30 cellular contexts compared by ENCODE assay signal in the genomic region with DNA sequence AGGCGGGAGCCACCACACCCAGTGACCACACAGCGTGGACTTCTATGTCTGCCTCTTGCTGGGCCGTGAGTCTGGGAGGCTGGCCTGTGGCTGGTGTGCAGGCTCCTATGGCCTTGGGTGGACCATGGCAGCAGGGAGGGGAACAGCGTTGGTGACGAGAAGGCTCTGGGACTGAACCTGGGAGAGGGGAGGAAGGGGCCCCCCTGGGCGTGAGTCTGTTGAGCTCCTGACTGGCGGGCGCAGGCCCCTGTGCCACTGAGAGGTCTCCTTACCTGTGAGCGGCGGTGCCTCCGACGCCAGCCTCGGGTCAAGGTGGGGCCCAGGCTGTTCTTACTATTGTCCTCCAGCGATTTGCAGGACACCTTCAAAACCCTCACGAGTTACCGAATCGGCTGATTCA. TPM values are rescaled to one million over a fixed set of nuclear protein-coding genes. Genes with fewer than 3 reads are reported as not detected.
"Had no signal": no experiment of that assay in that cellular context is flagged by ENCODE, and none has a peak within 500 bp of the region (broad histone marks: within the 10 kb centered on the region; RNA-seq: fewer than 3 reads in every experiment).

No MANE protein-coding gene starts in this region.

- H3K4me3 Mint-ChIP-seq: activated CD4-positive, alpha-beta memory T cell treated with anti-CD3 and anti-CD28 coated beads for 36 hours; activated CD4-positive, alpha-beta T cell treated with anti-CD3 and anti-CD28 coated beads, Interleukin-2, amount 10 ng/mL, durations not matched to agents 7 days and 5 days; activated naive CD4-positive, alpha-beta T cell treated with anti-CD3 and anti-CD28 coated beads for 36 hours; activated naive CD8-positive, alpha-beta T cell; activated T-helper 17 cell treated with anti-CD3 and anti-CD28 coated beads, Interleukin-2, amount 50 U/mL, for 72 hours; T-helper 1 cell treated with Interleukin-12 subunit alpha and Interleukin-12 subunit beta and Interleukin-4 antibody, amounts not matched to agents 30 μg/mL and 1 μg/mL, for 36 hours had no signal

- H3K27ac Mint-ChIP-seq: activated CD4-positive, alpha-beta memory T cell treated with anti-CD3 and anti-CD28 coated beads for 36 hours; activated CD4-positive, alpha-beta T cell treated with anti-CD3 and anti-CD28 coated beads, Interleukin-2, amount 10 ng/mL, durations not matched to agents 7 days and 5 days; activated naive CD4-positive, alpha-beta T cell treated with anti-CD3 and anti-CD28 coated beads for 36 hours; activated naive CD8-positive, alpha-beta T cell; activated T-helper 17 cell treated with anti-CD3 and anti-CD28 coated beads, Interleukin-2, amount 50 U/mL, for 72 hours; T-helper 1 cell treated with Interleukin-12 subunit alpha and Interleukin-12 subunit beta and Interleukin-4 antibody, amounts not matched to agents 30 μg/mL and 1 μg/mL, for 36 hours had no signal

- H3K4me1 ChIP-seq: Peyer's patch had no signal

- H3K27ac ChIP-seq: brain microvascular endothelial cell, cardiac muscle cell, Peyer's patch, RWPE1 had no signal

- ATAC-seq: activated T-helper 17 cell treated with anti-CD3 and anti-CD28 coated beads, Interleukin-2, amount 50 U/mL, for 72 hours had no signal

- H3K9me3 Mint-ChIP-seq: activated CD4-positive, alpha-beta memory T cell treated with anti-CD3 and anti-CD28 coated beads for 36 hours; activated CD4-positive, alpha-beta T cell treated with anti-CD3 and anti-CD28 coated beads, Interleukin-2, amount 10 ng/mL, durations not matched to agents 7 days and 5 days; activated naive CD4-positive, alpha-beta T cell treated with anti-CD3 and anti-CD28 coated beads for 36 hours; activated T-helper 17 cell treated with anti-CD3 and anti-CD28 coated beads, Interleukin-2, amount 50 U/mL, for 72 hours; T-helper 1 cell treated with Interleukin-12 subunit alpha and Interleukin-12 subunit beta and Interleukin-4 antibody, amounts not matched to agents 30 μg/mL and 1 μg/mL, for 36 hours had no signal

- DNase-seq: activated CD4-positive, alpha-beta memory T cell treated with anti-CD3 and anti-CD28 coated beads for 36 hours; activated CD4-positive, alpha-beta T cell treated with anti-CD3 and anti-CD28 coated beads, Interleukin-2, amount 10 ng/mL, durations not matched to agents 7 days and 5 days; activated CD4-positive, CD25-positive, alpha-beta regulatory T cell; activated CD8-positive, alpha-beta memory T cell treated with anti-CD3 and anti-CD28 coated beads for 24 hours; activated gamma-delta T cell; activated naive CD4-positive, alpha-beta T cell treated with anti-CD3 and anti-CD28 coated beads for 36 hours; activated T-cell treated with anti-CD3 and anti-CD28 coated beads for 4 hours; activated T-cell treated with anti-CD3 and anti-CD28 coated beads, Interleukin-2, amount 50 U/mL, for 48 hours; amygdala; brain microvascular endothelial cell; KG1; NCI-H1048; NCI-H146; NCI-H1930; NCI-H2171 treated with DMSO at 0.1 percent for 48 hours; NCI-H226; NCI-H526; NCI-H82; NK-92 treated with Interleukin-12 subunit alpha and Interleukin-12 subunit beta, amount 100 ng/mL, for 24 hours; Peyer's patch; SHP77 treated with DMSO at 0.1 percent for 48 hours had no signal

- H3K27me3 ChIP-seq: brain microvascular endothelial cell, cardiac muscle cell, Peyer's patch had no signal

- H3K4me3 ChIP-seq: cardiac muscle cell, Peyer's patch had no signal

- H3K36me3 ChIP-seq: brain microvascular endothelial cell had no signal

- H3K9me3 ChIP-seq: Peyer's patch had no signal

- H3K27me3 Mint-ChIP-seq: activated CD4-positive, alpha-beta memory T cell treated with anti-CD3 and anti-CD28 coated beads for 36 hours; activated naive CD8-positive, alpha-beta T cell; activated T-helper 17 cell treated with anti-CD3 and anti-CD28 coated beads, Interleukin-2, amount 50 U/mL, for 72 hours had no signal

RNA-seq across cellular contexts. Expression of a gene that starts 32.8 kb away (rescaled TPM):
- total RNA-seq: M059J, SK-MEL-5 had no signal

RNA-seq across cellular contexts. Expression of a gene that starts 39.2 kb away (rescaled TPM):
- total RNA-seq: activated CD4-positive, alpha-beta memory T cell treated with anti-CD3 and anti-CD28 coated beads for 36 hours; activated CD4-positive, alpha-beta T cell treated with anti-CD3 and anti-CD28 coated beads, Interleukin-2, amount 10 ng/mL, durations not matched to agents 7 days and 5 days; activated naive CD4-positive, alpha-beta T cell treated with anti-CD3 and anti-CD28 coated beads for 36 hours; activated T-helper 17 cell treated with anti-CD3 and anti-CD28 coated beads, Interleukin-2, amount 50 U/mL, for 72 hours; cardiac muscle cell; LHCN-M2; M059J; NCI-H460; Peyer's patch; SK-MEL-5 had no signal

RNA-seq across cellular contexts. Expression of a gene that starts 49.6 kb away (rescaled TPM):
- total RNA-seq: cardiac muscle cell, M059J, SK-MEL-5 had no signal
